26 cellular contexts compared by ENCODE assay signal in the genomic region with DNA sequence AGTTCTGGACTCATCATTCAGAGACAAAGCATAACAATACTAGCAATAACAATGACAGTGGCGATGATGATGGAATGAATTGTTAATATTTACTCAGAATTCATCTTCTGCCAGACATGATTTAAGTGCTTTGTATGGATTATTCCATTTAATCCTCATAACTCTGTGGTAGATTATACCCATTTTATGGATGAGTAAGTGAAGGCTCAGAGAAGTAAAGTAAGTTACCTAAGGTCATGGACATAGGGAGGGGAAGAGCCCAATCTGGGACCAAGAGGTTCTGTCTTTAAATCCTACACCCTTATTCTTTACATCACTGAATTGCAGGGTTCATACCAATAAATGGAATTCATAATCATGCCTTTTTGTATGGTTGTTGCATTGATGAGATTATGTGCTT.
"Had no signal": no experiment of that assay in that cellular context is flagged by ENCODE, and none has a peak within 500 bp of the region (broad histone marks: within the 10 kb centered on the region; RNA-seq: fewer than 3 reads in every experiment).

No MANE protein-coding gene starts in this region.

- H3K4me1 ChIP-seq: stomach, suprapubic skin, testis, thyroid gland, tibial artery, tibial nerve, transverse colon, upper lobe of left lung, upper lobe of right lung, uterus, vagina had no signal

- H3K27me3 ChIP-seq: testis, thyroid gland, tibial nerve, upper lobe of left lung, uterus, vagina had no signal

- H3K4me3 ChIP-seq: stomach, suprapubic skin, testis, thoracic aorta, thyroid gland, tibial artery, tibial nerve, transverse colon, upper lobe of left lung, upper lobe of right lung, uterus, vagina had no signal

- H3K36me3 ChIP-seq: stomach, suprapubic skin, thoracic aorta, thyroid gland, tibial artery, tibial nerve, transverse colon, upper lobe of left lung, upper lobe of right lung, uterus, vagina had no signal

- H3K9me3 ChIP-seq: stomach, suprapubic skin, testis, thoracic aorta, thyroid gland, tibial artery, tibial nerve, transverse colon, upper lobe of left lung, upper lobe of right lung, uterus, vagina had no signal

- H3K27ac ChIP-seq: stomach, suprapubic skin, testis, thoracic aorta, thyroid gland, tibial artery, tibial nerve, transverse colon, upper lobe of left lung, upper lobe of right lung, uterus, vagina had no signal

- DNase-seq: stimulated activated CD4-positive, alpha-beta T cell treated with anti-CD3 and anti-CD28 coated beads, Interleukin-2, amount 100 ng/mL, for 48 hours; stimulated activated CD4-positive, alpha-beta T cell treated with anti-CD3 and anti-CD28 coated beads, Interleukin-4, amount 100 ng/mL, for 1 hour; stimulated activated CD4-positive, alpha-beta T cell treated with anti-CD3 and anti-CD28 coated beads, Interleukin-4, amount 100 ng/mL, for 24 hours; stimulated activated CD4-positive, alpha-beta T cell treated with anti-CD3 and anti-CD28 coated beads, Interleukin-4, amount 100 ng/mL, for 4 hours; stimulated activated CD8-positive, alpha-beta memory T cell treated with anti-CD3 and anti-CD28 coated beads, Interleukin-4, amount 100 ng/mL, for 48 hours; stimulated activated naive B cell treated with anti-CD40 and anti-IgM and Interleukin-4, amounts not matched to agents 10 μg/mL and 1 μg/mL and 100 μg/mL, for 72 hours; stimulated activated naive CD4-positive, alpha-beta T cell; stimulated activated naive CD4-positive, alpha-beta T cell treated with Interleukin-2 at 50 U/mL for 16 hours; stimulated activated naive CD8-positive, alpha-beta T cell treated with anti-CD3 and anti-CD28 coated beads, Interleukin-15, amount 100 ng/mL, for 72 hours; stimulated activated naive CD8-positive, alpha-beta T cell treated with anti-CD3 and anti-CD28 coated beads, Interleukin-15, Interleukin-2, amounts not matched to agents 100 U/mL and 50 U/mL, for 24 hours; stomach; substantia nigra; testis; thyroid gland; tibial artery; transverse colon; trophoblast cell; upper lobe of left lung; upper lobe of right lung; uterus had no signal

- ATAC-seq: stimulated activated effector memory CD8-positive, alpha-beta T cell treated with anti-CD3 and anti-CD28 coated beads, Interleukin-12 subunit alpha, Interleukin-12 subunit beta, amount 100 ng/mL, for 72 hours; stimulated activated memory B cell treated with anti-CD40 and anti-IgM and Interleukin-4, amounts not matched to agents 10 μg/mL and 1 μg/mL and 100 μg/mL, for 72 hours; stimulated activated naive B cell treated with anti-CD40 and anti-IgM and Interleukin-4, amounts not matched to agents 10 μg/mL and 1 μg/mL and 100 μg/mL, for 72 hours; stimulated activated naive CD8-positive, alpha-beta T cell treated with anti-CD3 and anti-CD28 coated beads, Interleukin-15, amount 100 ng/mL, for 72 hours; stimulated activated naive CD8-positive, alpha-beta T cell treated with anti-CD3 and anti-CD28 coated beads, Interleukin-15, Interleukin-2, amounts not matched to agents 100 U/mL and 50 U/mL, for 24 hours; upper lobe of right lung had no signal
